10 cellular contexts compared by ENCODE assay signal in genomic region chr4:22514001-22514400, GRCh38. TPM values are rescaled to one million over a fixed set of nuclear protein-coding genes. Genes with fewer than 3 reads are reported as not detected.
DNase-seq lines count a peak whose midpoint lies in the region; ATAC-seq and TF ChIP-seq lines count a peak whose summit lies in the region.
"Had no signal": no experiment of that assay in that cellular context is flagged by ENCODE, and none has a peak within 500 bp of the region (broad histone marks: within the 10 kb centered on the region; RNA-seq: fewer than 3 reads in every experiment).

No MANE protein-coding gene starts in this region.

- no peaks in the 10 kb centered on the region for H3K27me3 ChIP-seq in left ventricle myocardium inferior (ENCODE audit: low read depth)
- H3K27me3 ChIP-seq in right atrium auricular region = no peaks in the 10 kb centered on the region
- H3K27me3 ChIP-seq in tibial artery = no peaks in the 10 kb centered on the region

- no peak overlapping the region for H3K27ac ChIP-seq in left ventricle myocardium inferior (replicated peaks)
- H3K27ac ChIP-seq in right atrium auricular region = peak overlapping the region in 1 of 2 donors; percentile 80
- H3K27ac ChIP-seq in tibial artery = peak overlapping the region in 1 of 2 donors; percentile 81

- TF ChIP-seq CTCF in left ventricle myocardium inferior (IDR thresholded peaks at IDR 0.05; ENCODE audit: borderline replicate concordance) (no peak), right atrium auricular region (IDR thresholded peaks at IDR 0.05) (no peak), tibial artery (IDR thresholded peaks at IDR 0.05) (no peak)

- ATAC-seq in HG02938 (IDR thresholded peaks at IDR 0.05; ENCODE audit: unreplicated experiment) = no peak
- no peak for ATAC-seq in GM19467 (IDR thresholded peaks at IDR 0.05; ENCODE audit: unreplicated experiment)
- ATAC-seq: effector memory CD8-positive, alpha-beta T cell had no signal

- intact Hi-C loops in left ventricle myocardium inferior (cut with micrococcal nuclease) (no loop called here), tibial artery (cut with DNase I; ENCODE audit: low total_unique reads) (loop anchor here (10.0 kb wide), 1 partner anchor 171 kb away; no protein-coding TSS in a partner anchor)

- no peak for DNase-seq in left ventricle myocardium inferior
- no peak for DNase-seq in right atrium auricular region (ENCODE audit: low spot score)
- peak; percentile 36 for DNase-seq in amniotic epithelial cell (ENCODE audit: low read depth)
- peak; percentile 10 for DNase-seq in inferior parietal cortex (ENCODE audit: extremely low spot score)
- DNase-seq in tibial artery = no peak
- no peak for DNase-seq in COLO829 (ENCODE audit: low spot score)
- DNase-seq: DMS79 treated with DMSO at 0.1 percent for 48 hours; effector memory CD8-positive, alpha-beta T cell had no signal

- H3K9me3 ChIP-seq in left ventricle myocardium inferior (replicated peaks) (no peaks in the 10 kb centered on the region), right atrium auricular region (no peaks in the 10 kb centered on the region), tibial artery (no peaks in the 10 kb centered on the region)

- H3K36me3 ChIP-seq in left ventricle myocardium inferior = no peaks in the 10 kb centered on the region
- H3K36me3 ChIP-seq in right atrium auricular region = no peaks in the 10 kb centered on the region
- no peaks in the 10 kb centered on the region for H3K36me3 ChIP-seq in tibial artery

- H3K4me3 ChIP-seq in left ventricle myocardium inferior (peak overlapping the region; percentile 72), right atrium auricular region (peak overlapping the region in 1 of 2 donors; percentile 59), tibial artery (peak overlapping the region; percentile 59 to 73)

- H3K4me1 ChIP-seq in left ventricle myocardium inferior = peaks cover 47% of the 10 kb centered on the region
- H3K4me1 ChIP-seq in right atrium auricular region = peaks cover 0 to 12% of the 10 kb centered on the region in 2 donors
- H3K4me1 ChIP-seq in tibial artery = peaks cover 0 to 16% (median 4%) of the 10 kb centered on the region in 4 donors

RNA-seq across cellular contexts. Expression of gene ADGRA3, which starts 1.9 kb away (rescaled TPM):
- 26.9 TPM for total RNA-seq in left ventricle myocardium inferior
- 10 to 100 TPM; 27.8 to 28.3 TPM for total RNA-seq in right atrium auricular region

Comparison
In these comparisons a context has a peak if more than half of its experiments do, and no peak if none do; other contexts are left out.
1. DNase-seq: peak in amniotic epithelial cell (single experiment) and inferior parietal cortex (single experiment); none in left ventricle myocardium inferior (single experiment), right atrium auricular region (single experiment), tibial artery (0 of 2) and COLO829 (single experiment).